Comparison of ENCODE assay signal across 23 cellular contexts in the genomic region with DNA sequence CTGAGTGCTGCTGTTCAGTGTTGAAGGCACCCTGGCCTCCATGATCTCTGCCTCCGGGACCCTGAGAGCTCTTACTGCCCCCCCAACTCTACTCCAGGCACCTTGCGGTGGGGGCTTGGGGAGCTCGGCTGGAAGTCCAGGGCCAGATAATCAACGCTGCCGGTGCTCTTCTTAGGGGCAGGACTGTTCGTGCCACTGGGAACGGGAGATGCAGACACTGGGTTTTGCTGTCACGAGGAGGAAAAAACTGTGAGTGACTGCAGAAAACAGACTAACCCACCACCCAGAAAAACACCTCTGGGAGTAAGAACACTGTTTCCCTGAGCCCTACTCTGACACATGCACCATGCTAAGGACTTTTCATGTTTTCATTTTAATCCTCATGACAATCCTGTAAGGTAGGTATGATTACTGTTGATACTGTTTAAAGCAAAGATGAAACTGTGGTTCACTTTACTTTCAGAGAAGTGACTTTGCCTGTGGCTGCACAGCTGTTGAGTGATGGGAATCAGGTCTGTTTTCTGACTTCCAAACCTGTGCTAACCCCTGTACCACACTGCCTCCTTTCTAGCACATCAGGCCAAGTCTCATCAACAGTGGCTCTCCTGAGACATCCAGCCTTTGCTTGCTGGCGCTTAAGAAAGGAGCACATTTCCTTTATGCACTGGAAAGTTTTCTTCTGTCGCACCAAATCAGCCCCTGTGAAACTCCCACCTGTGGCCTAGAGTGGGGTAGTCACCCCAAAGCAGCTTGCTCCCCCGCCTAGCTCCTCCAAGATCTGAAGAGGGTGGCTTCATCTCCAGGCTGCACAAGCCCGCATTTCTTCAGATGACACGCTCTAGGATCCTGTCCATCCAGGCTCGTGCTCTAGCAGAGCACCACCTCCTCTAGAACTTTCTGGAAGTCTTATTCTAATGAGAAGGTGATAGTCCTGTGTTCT. TPM values are rescaled to one million over a fixed set of nuclear protein-coding genes. Genes with fewer than 3 reads are reported as not detected.
DNase-seq lines count a peak whose midpoint lies in the region; ATAC-seq lines count a peak whose summit lies in the region.
"Had no signal": no experiment of that assay in that cellular context is flagged by ENCODE, and none has a peak within 500 bp of the region (broad histone marks: within the 10 kb centered on the region; RNA-seq: fewer than 3 reads in every experiment).

No MANE protein-coding gene starts in this region.

- no peaks in the 10 kb centered on the region for H3K9me3 Mint-ChIP-seq in T-helper 1 cell treated with Interleukin-12 subunit alpha and Interleukin-12 subunit beta and Interleukin-4 antibody, amounts not matched to agents 30 μg/mL and 1 μg/mL, for 36 hours
- no peaks in the 10 kb centered on the region for H3K9me3 Mint-ChIP-seq in CD4-positive, alpha-beta memory T cell
- no peaks in the 10 kb centered on the region for H3K9me3 Mint-ChIP-seq in activated T-cell treated with anti-CD3 and anti-CD28 coated beads, Interleukin-2, amount 50 U/mL, for 72 hours
- no peaks in the 10 kb centered on the region for H3K9me3 Mint-ChIP-seq in naive thymus-derived CD4-positive, alpha-beta T cell
- H3K9me3 Mint-ChIP-seq: immature natural killer cell had no signal

- CTCF ChIA-PET in CD4-positive, alpha-beta memory T cell (lab: Charles Lee; ENCODE audit: partially characterized antibody) = no interaction called here
- CTCF ChIA-PET in naive thymus-derived CD4-positive, alpha-beta T cell (lab: Charles Lee) = no interaction called here

- DNase-seq in T-helper 1 cell = no peak
- DNase-seq in CD4-positive, alpha-beta memory T cell = no peak
- no peak for DNase-seq in activated T-cell treated with anti-CD3 and anti-CD28 coated beads, Interleukin-2, amount 50 U/mL, for 72 hours
- DNase-seq in naive thymus-derived CD4-positive, alpha-beta T cell = peak in 1 of 9 donors; percentile 13
- no peak for DNase-seq in NCI-H69 (lab: John Stamatoyannopoulos, UW)
- DNase-seq: BE2C; DMS153; effector CD4-positive, alpha-beta T cell; immature natural killer cell; Karpas-422; NCI-H1105; NCI-H524 treated with DMSO at 0.1 percent for 48 hours; OCI-M1 had no signal

- peak; percentile 32 to 34 for ATAC-seq in activated T-cell treated with anti-CD3 and anti-CD28 coated beads, Interleukin-2, amount 50 U/mL, for 72 hours (replicated peaks in 1 of 2)
- ATAC-seq in naive thymus-derived CD4-positive, alpha-beta T cell = no peak
- no peak for ATAC-seq in HG02678 (IDR thresholded peaks at IDR 0.05; ENCODE audit: unreplicated experiment)
- no peak for ATAC-seq in esophagus mucosa
- ATAC-seq: HCT116 had no signal

- intact Hi-C loops in CD4-positive, alpha-beta memory T cell (cut with micrococcal nuclease) = no loop called here
- intact Hi-C loops in naive thymus-derived CD4-positive, alpha-beta T cell (cut with micrococcal nuclease) = no loop called here

- H3K27ac ChIP-seq in CD4-positive, alpha-beta memory T cell (ENCODE audit: low read depth, low read length) = no peak overlapping the region
- no peak overlapping the region for H3K27ac ChIP-seq in naive thymus-derived CD4-positive, alpha-beta T cell (ENCODE audit: low read depth, low read length)
- H3K27ac ChIP-seq: 22Rv1, breast epithelium, SK-N-MC, tibial nerve had no signal

- H3K4me1 Mint-ChIP-seq in T-helper 1 cell treated with Interleukin-12 subunit alpha and Interleukin-12 subunit beta and Interleukin-4 antibody, amounts not matched to agents 30 μg/mL and 1 μg/mL, for 36 hours (ENCODE audit: low read depth) = peaks cover 33% of the 10 kb centered on the region
- H3K4me1 Mint-ChIP-seq in CD4-positive, alpha-beta memory T cell = peaks cover 0 to 7% (median 2%) of the 10 kb centered on the region in 4 donors
- peaks cover 49% of the 10 kb centered on the region for H3K4me1 Mint-ChIP-seq in activated T-cell treated with anti-CD3 and anti-CD28 coated beads, Interleukin-2, amount 50 U/mL, for 72 hours (ENCODE audit: low read depth)
- H3K4me1 Mint-ChIP-seq in naive thymus-derived CD4-positive, alpha-beta T cell = peaks cover 0 to 41% (median 9%) of the 10 kb centered on the region in 7 donors
- H3K4me1 Mint-ChIP-seq: immature natural killer cell had no signal

- H3K9me3 ChIP-seq in CD4-positive, alpha-beta memory T cell (ENCODE audit: control insufficient read depth in 1 of 2, low read length in 2 of 2) = no peaks in the 10 kb centered on the region
- no peaks in the 10 kb centered on the region for H3K9me3 ChIP-seq in naive thymus-derived CD4-positive, alpha-beta T cell (ENCODE audit: control insufficient read depth in 2 of 3, low read length in 3 of 3)
- H3K9me3 ChIP-seq: BE2C, breast epithelium, tibial nerve had no signal

- H3K27me3 ChIP-seq in CD4-positive, alpha-beta memory T cell (ENCODE audit: insufficient read depth, low read length) = no peaks in the 10 kb centered on the region
- H3K27me3 ChIP-seq in naive thymus-derived CD4-positive, alpha-beta T cell (ENCODE audit: control insufficient read depth in 2 of 2, insufficient read depth in 2 of 2, low read length in 2 of 2) = no peaks in the 10 kb centered on the region
- H3K27me3 ChIP-seq: BE2C, breast epithelium, tibial nerve had no signal

- no peaks in the 10 kb centered on the region for H3K4me1 ChIP-seq in CD4-positive, alpha-beta memory T cell (ENCODE audit: insufficient read depth, low read length)
- H3K4me1 ChIP-seq in naive thymus-derived CD4-positive, alpha-beta T cell (ENCODE audit: control insufficient read depth in 2 of 2, insufficient read depth in 2 of 2, low read length in 2 of 2) = no peaks in the 10 kb centered on the region
- H3K4me1 ChIP-seq: breast epithelium, tibial nerve had no signal

- H3K27ac Mint-ChIP-seq in T-helper 1 cell treated with Interleukin-12 subunit alpha and Interleukin-12 subunit beta and Interleukin-4 antibody, amounts not matched to agents 30 μg/mL and 1 μg/mL, for 36 hours = peak overlapping the region; percentile 29
- H3K27ac Mint-ChIP-seq in CD4-positive, alpha-beta memory T cell = peak overlapping the region in 5 of 7 donors; percentile 7 to 83 (median 35)
- peak overlapping the region; percentile 16 for H3K27ac Mint-ChIP-seq in activated T-cell treated with anti-CD3 and anti-CD28 coated beads, Interleukin-2, amount 50 U/mL, for 72 hours
- H3K27ac Mint-ChIP-seq in naive thymus-derived CD4-positive, alpha-beta T cell = peak overlapping the region in 8 of 9 donors; percentile 6 to 89 (median 62)
- H3K27ac Mint-ChIP-seq: activated naive CD8-positive, alpha-beta T cell; immature natural killer cell had no signal

- POLR2A ChIA-PET in CD4-positive, alpha-beta memory T cell (lab: Charles Lee; ENCODE audit: partially characterized antibody) = no interaction called here
- POLR2A ChIA-PET in naive thymus-derived CD4-positive, alpha-beta T cell (lab: Charles Lee) = no interaction called here

- H3K36me3 Mint-ChIP-seq in T-helper 1 cell treated with Interleukin-12 subunit alpha and Interleukin-12 subunit beta and Interleukin-4 antibody, amounts not matched to agents 30 μg/mL and 1 μg/mL, for 36 hours (ENCODE audit: low read depth) = peaks cover 64% of the 10 kb centered on the region
- peaks cover 22 to 41% of the 10 kb centered on the region in 2 donors for H3K36me3 Mint-ChIP-seq in CD4-positive, alpha-beta memory T cell
- H3K36me3 Mint-ChIP-seq in activated T-cell treated with anti-CD3 and anti-CD28 coated beads, Interleukin-2, amount 50 U/mL, for 72 hours (ENCODE audit: insufficient read depth in 2 of 2) = peaks cover 15 to 19% of the 10 kb centered on the region in 2 donors
- H3K36me3 Mint-ChIP-seq in naive thymus-derived CD4-positive, alpha-beta T cell = peaks cover 3 to 56% (median 22%) of the 10 kb centered on the region in 5 donors

- H3K27me3 Mint-ChIP-seq in T-helper 1 cell treated with Interleukin-12 subunit alpha and Interleukin-12 subunit beta and Interleukin-4 antibody, amounts not matched to agents 30 μg/mL and 1 μg/mL, for 36 hours (ENCODE audit: low read depth) = no peaks in the 10 kb centered on the region
- H3K27me3 Mint-ChIP-seq in CD4-positive, alpha-beta memory T cell = no peaks in the 10 kb centered on the region
- H3K27me3 Mint-ChIP-seq in activated T-cell treated with anti-CD3 and anti-CD28 coated beads, Interleukin-2, amount 50 U/mL, for 72 hours (ENCODE audit: low read depth) = no peaks in the 10 kb centered on the region
- H3K27me3 Mint-ChIP-seq in naive thymus-derived CD4-positive, alpha-beta T cell = no peaks in the 10 kb centered on the region
- H3K27me3 Mint-ChIP-seq: activated naive CD8-positive, alpha-beta T cell had no signal

- H3K4me3 Mint-ChIP-seq in T-helper 1 cell treated with Interleukin-12 subunit alpha and Interleukin-12 subunit beta and Interleukin-4 antibody, amounts not matched to agents 30 μg/mL and 1 μg/mL, for 36 hours = no peak overlapping the region
- H3K4me3 Mint-ChIP-seq in CD4-positive, alpha-beta memory T cell = no peak overlapping the region
- H3K4me3 Mint-ChIP-seq in activated T-cell treated with anti-CD3 and anti-CD28 coated beads, Interleukin-2, amount 50 U/mL, for 72 hours = peak overlapping the region in 1 of 2 donors; percentile 9
- no peak overlapping the region for H3K4me3 Mint-ChIP-seq in naive thymus-derived CD4-positive, alpha-beta T cell
- H3K4me3 Mint-ChIP-seq: activated naive CD8-positive, alpha-beta T cell; immature natural killer cell had no signal

- no peak overlapping the region for H3K4me3 ChIP-seq in CD4-positive, alpha-beta memory T cell (ENCODE audit: low read length in 2 of 2)
- H3K4me3 ChIP-seq in naive thymus-derived CD4-positive, alpha-beta T cell (ENCODE audit: low read length) = no peak overlapping the region
- H3K4me3 ChIP-seq: breast epithelium, lung, SK-N-MC, tibial nerve had no signal

- peaks cover 12% of the 10 kb centered on the region for H3K36me3 ChIP-seq in CD4-positive, alpha-beta memory T cell (ENCODE audit: insufficient read depth, low read length)
- peaks cover 0 to 7% (median 0%) of the 10 kb centered on the region in 3 experiments for H3K36me3 ChIP-seq in naive thymus-derived CD4-positive, alpha-beta T cell (ENCODE audit: control insufficient read depth in 2 of 3, insufficient read depth in 3 of 3, low read length in 3 of 3)
- H3K36me3 ChIP-seq: breast epithelium had no signal

RNA-seq across cellular contexts. Expression of a gene that starts 31.8 kb away (rescaled TPM):
- 10 to 100 TPM; 12.4 to 14.3 TPM for total RNA-seq in CD4-positive, alpha-beta memory T cell
- 1 to 10 TPM in 1 of 2 donors, under 1 TPM in 1; 0.11 to 1.2 TPM for polyA plus RNA-seq in CD4-positive, alpha-beta memory T cell
- total RNA-seq in activated T-cell treated with anti-CD3 and anti-CD28 coated beads, Interleukin-2, amount 50 U/mL, for 72 hours = 10 to 100 TPM; 17.3 to 18.9 TPM
- 10 to 100 TPM; 11.3 to 19.2 (median 15.2) TPM for total RNA-seq in naive thymus-derived CD4-positive, alpha-beta T cell
- 1 to 10 TPM; 1.2 to 1.7 TPM for polyA plus RNA-seq in naive thymus-derived CD4-positive, alpha-beta T cell
- 3.5 TPM for total RNA-seq in esophagus mucosa

RNA-seq across cellular contexts. Expression of a gene that starts 32.1 kb away (rescaled TPM):
- total RNA-seq in CD4-positive, alpha-beta memory T cell = 1 to 10 TPM; 8.0 to 8.6 TPM
- 1 to 10 TPM in 1 of 2 donors, under 1 TPM in 1; 0.88 to 2.6 TPM for polyA plus RNA-seq in CD4-positive, alpha-beta memory T cell
- 10 to 100 TPM; 22.4 to 31.8 TPM for total RNA-seq in activated T-cell treated with anti-CD3 and anti-CD28 coated beads, Interleukin-2, amount 50 U/mL, for 72 hours
- 10 to 100 TPM in 1 of 5 experiments, 1 to 10 TPM in 4; 3.5 to 12.2 (median 6.5) TPM for total RNA-seq in naive thymus-derived CD4-positive, alpha-beta T cell
- 1 to 10 TPM; 1.2 to 3.3 TPM for polyA plus RNA-seq in naive thymus-derived CD4-positive, alpha-beta T cell
- 8.4 TPM for total RNA-seq in esophagus mucosa

Comparison
In these comparisons a context has a peak if more than half of its experiments do, and no peak if none do; other contexts are left out.
1. ATAC-seq: peak in activated T-cell treated with anti-CD3 and anti-CD28 coated beads, Interleukin-2, amount 50 U/mL, for 72 hours (2 of 2); none in naive thymus-derived CD4-positive, alpha-beta T cell (single experiment), HG02678 (single experiment) and esophagus mucosa (single experiment).
2. Peak in every context shown above with its lines, with median percentiles within 50 percentile points of each other: H3K27ac Mint-ChIP-seq.